Comparison of ENCODE assay signal across 17 cellular contexts in genomic region chr11:110339456-110339855, GRCh38. TPM values are rescaled to one million over a fixed set of nuclear protein-coding genes. Genes with fewer than 3 reads are reported as not detected.
A peak's percentile ranks its signal among the peaks of the same experiment; 100 is the strongest.
DNase-seq lines count a peak whose midpoint lies in the region; ATAC-seq, FAIRE-seq and TF ChIP-seq lines count a peak whose summit lies in the region.
"Had no signal": no experiment of that assay in that cellular context is flagged by ENCODE, and none has a peak within 500 bp of the region (broad histone marks: within the 10 kb centered on the region; RNA-seq: fewer than 3 reads in every experiment).

No MANE protein-coding gene starts in this region.

- no peaks in the 10 kb centered on the region for H3K27me3 ChIP-seq in esophagus squamous epithelium
- H3K27me3 ChIP-seq: gastroesophageal sphincter had no signal

- H3K79me2 ChIP-seq in OCI-LY7 (ENCODE audit: insufficient read depth, low read depth, low read length): no peaks in the 10 kb centered on the region

- CTCF ChIA-PET in OCI-LY7 (lab: Charles Lee; ENCODE audit: unreplicated experiment): interaction anchor here (1.1 kb wide), 1 partner anchor 10 kb away, joined by 4 read pairs; no protein-coding TSS in a partner anchor

- intact Hi-C loops in OCI-LY7 (cut with micrococcal nuclease; ENCODE audit: unreplicated experiment) (no loop called here), esophagus squamous epithelium (cut with DNase I) (no loop called here)

- BruUV-seq in OCI-LY7 (replicated peaks; lab: Mats Ljungman, UMichigan): no TSS peak

- H4K20me1 ChIP-seq in OCI-LY7 (ENCODE audit: insufficient read depth, low read length): no peaks in the 10 kb centered on the region

- H3K9me3 ChIP-seq in OCI-LY7 (ENCODE audit: low read length): no peaks in the 10 kb centered on the region
- no peaks in the 10 kb centered on the region for H3K9me3 ChIP-seq in esophagus squamous epithelium
- H3K9me3 ChIP-seq: gastroesophageal sphincter had no signal

- peaks cover 17% of the 10 kb centered on the region for H3K36me3 Mint-ChIP-seq in T-helper 2 cell treated with Interferon-gamma antibody and Interleukin-4, amounts not matched to agents 5 μg/mL and 100 μg/mL, for 36 hours (ENCODE audit: low read depth)
- H3K36me3 Mint-ChIP-seq in progenitor cell of endocrine pancreas (ENCODE audit: insufficient read depth): no peaks in the 10 kb centered on the region

- no peak for FAIRE-seq in urothelium cell line (lab: Jason Lieb, UNC)

- H3K4me3 ChIP-seq in OCI-LY7 (ENCODE audit: low read depth, low read length, poor library complexity, severe bottlenecking) (no peak overlapping the region), esophagus squamous epithelium (no peak overlapping the region)
- H3K4me3 ChIP-seq: gastroesophageal sphincter had no signal

- no peak overlapping the region for H3K4me3 Mint-ChIP-seq in T-helper 2 cell treated with Interferon-gamma antibody and Interleukin-4, amounts not matched to agents 5 μg/mL and 100 μg/mL, for 36 hours
- H3K4me3 Mint-ChIP-seq in progenitor cell of endocrine pancreas (ENCODE audit: low read depth): no peak overlapping the region
- H3K4me3 Mint-ChIP-seq: nephron progenitor cell had no signal

- peaks cover 19% of the 10 kb centered on the region for H3K4me1 Mint-ChIP-seq in T-helper 2 cell treated with Interferon-gamma antibody and Interleukin-4, amounts not matched to agents 5 μg/mL and 100 μg/mL, for 36 hours (ENCODE audit: low read depth)
- peaks cover 11% of the 10 kb centered on the region for H3K4me1 Mint-ChIP-seq in progenitor cell of endocrine pancreas (ENCODE audit: low read depth)
- H3K4me1 Mint-ChIP-seq: nephron progenitor cell had no signal

- peak overlapping the region; percentile 27; the same call in 1 of the 2 replicates for H3K4me2 ChIP-seq in OCI-LY7 (ENCODE audit: low read length)

- TF ChIP-seq POLR2A in esophagus squamous epithelium (IDR thresholded peaks at IDR 0.05): no peak

- H2AFZ ChIP-seq in OCI-LY7 (ENCODE audit: low read length): 0 out of 2 replicates have a peak overlapping the region, but pooled peaks have one; percentile 12

- H3K9me2 ChIP-seq in OCI-LY7 (ENCODE audit: insufficient read depth, low read length): no peaks in the 10 kb centered on the region

- H3K9me3 Mint-ChIP-seq in T-helper 2 cell treated with Interferon-gamma antibody and Interleukin-4, amounts not matched to agents 5 μg/mL and 100 μg/mL, for 36 hours: peaks cover 13% of the 10 kb centered on the region
- H3K9me3 Mint-ChIP-seq in progenitor cell of endocrine pancreas (ENCODE audit: low read depth): peaks cover 6% of the 10 kb centered on the region

- H3K27me3 Mint-ChIP-seq in T-helper 2 cell treated with Interferon-gamma antibody and Interleukin-4, amounts not matched to agents 5 μg/mL and 100 μg/mL, for 36 hours (ENCODE audit: low read depth): no peaks in the 10 kb centered on the region
- H3K27me3 Mint-ChIP-seq in progenitor cell of endocrine pancreas: no peaks in the 10 kb centered on the region

- ATAC-seq in GM21423 (IDR thresholded peaks at IDR 0.05; ENCODE audit: unreplicated experiment): peak; percentile 54
- ATAC-seq in esophagus mucosa: no peak
- ATAC-seq: gastroesophageal sphincter had no signal

- H3K27ac Mint-ChIP-seq in T-helper 2 cell treated with Interferon-gamma antibody and Interleukin-4, amounts not matched to agents 5 μg/mL and 100 μg/mL, for 36 hours: peak overlapping the region; percentile 47
- peak overlapping the region; percentile 53 for H3K27ac Mint-ChIP-seq in progenitor cell of endocrine pancreas
- H3K27ac Mint-ChIP-seq: nephron progenitor cell had no signal

- H3K36me3 ChIP-seq in OCI-LY7 (ENCODE audit: insufficient read depth, low read length) (no peaks in the 10 kb centered on the region), esophagus squamous epithelium (no peaks in the 10 kb centered on the region)
- H3K36me3 ChIP-seq: gastroesophageal sphincter had no signal

- POLR2A ChIA-PET in OCI-LY7 (lab: Charles Lee): interaction anchor here (0.5 to 3.9 kb wide), 8 partner anchors 9 to 226 kb away, joined by 3 to 19 read pairs (median 4); no protein-coding TSS in a partner anchor

- TF ChIP-seq CTCF in OCI-LY7 (conservative IDR thresholded peaks at IDR 0.05; ENCODE audit: low read length) (no peak), progenitor cell of endocrine pancreas (IDR thresholded peaks at IDR 0.05; ENCODE audit: unreplicated experiment) (no peak), esophagus squamous epithelium (IDR thresholded peaks at IDR 0.05) (no peak)

- peak overlapping the region; percentile 29 for H3K27ac ChIP-seq in OCI-LY7 (ENCODE audit: low read depth, low read length, poor library complexity, severe bottlenecking)
- no peak overlapping the region for H3K27ac ChIP-seq in esophagus squamous epithelium
- H3K27ac ChIP-seq: epithelial cell of prostate, gastroesophageal sphincter had no signal

- DNase-seq in T-helper 2 cell treated with Interferon-gamma antibody and Interleukin-4, amounts not matched to agents 5 μg/mL and 100 μg/mL, for 36 hours (ENCODE audit: low spot score): no peak
- no peak for DNase-seq in T-helper 2 cell
- DNase-seq in OCI-LY7 (ENCODE audit: low spot score): no peak
- DNase-seq in progenitor cell of endocrine pancreas (ENCODE audit: low spot score, unreplicated experiment): no peak
- DNase-seq in esophagus squamous epithelium (lab: John Stamatoyannopoulos, UW): no peak
- no peak for DNase-seq in urothelium cell line (ENCODE audit: low spot score)
- DNase-seq: 8988T; activated CD4-positive, alpha-beta T cell treated with anti-CD3 and anti-CD28 coated beads, Interleukin-2, amount 50 U/mL, for 4 hours; activated T-cell treated with anti-CD3 and anti-CD28 coated beads, Interleukin-2, amount 50 U/mL, for 1 hour; NCI-H1092 treated with DMSO at 0.1 percent for 48 hours; NCI-H2081 treated with DMSO at 0.1 percent for 48 hours; nephron progenitor cell; stimulated activated CD4-positive, alpha-beta T cell treated with anti-CD3 and anti-CD28 coated beads, Interleukin-1b, Interleukin-23, amount 100 ng/mL, for 48 hours had no signal

- H3K4me1 ChIP-seq in OCI-LY7 (ENCODE audit: insufficient read depth, low read length, poor library complexity, severe bottlenecking): peaks cover 21% of the 10 kb centered on the region
- no peaks in the 10 kb centered on the region for H3K4me1 ChIP-seq in esophagus squamous epithelium
- H3K4me1 ChIP-seq: gastroesophageal sphincter had no signal

RNA-seq across cellular contexts. Expression of gene RDX, which starts 43.0 kb away (rescaled TPM):
- 23.2 and 23.7 TPM in 2 replicates for total RNA-seq in OCI-LY7 (2014; rRNA removed; shearing (Covaris generic))
- total RNA-seq in OCI-LY7 (2022): 25.5 and 27.2 TPM in 2 replicates
- 89.6 and 92.8 TPM in 2 replicates for total RNA-seq in progenitor cell of endocrine pancreas
- 10 to 100 TPM; 35.3 to 62.9 (median 51.7) TPM for total RNA-seq in esophagus squamous epithelium
- total RNA-seq in esophagus mucosa: 54.2 TPM
